In genomic region chr12:51171884-51172514, GRCh38 we compare ENCODE assay signal across 8 cellular contexts. TPM values are rescaled to one million over a fixed set of nuclear protein-coding genes. Genes with fewer than 3 reads are reported as not detected.
A peak's percentile ranks its signal among the peaks of the same experiment; 100 is the strongest.
DNase-seq lines count a peak whose midpoint lies in the region; ATAC-seq and TF ChIP-seq lines count a peak whose summit lies in the region.

No MANE protein-coding gene starts in this region.

- peak overlapping the region; percentile 69 for H2AFZ ChIP-seq in fibroblast of lung (ENCODE audit: low read length)

- no peak for TF ChIP-seq POLR2A in ovary (IDR thresholded peaks at IDR 0.05)

- H3K36me3 ChIP-seq in fibroblast of lung (ENCODE audit: control insufficient read depth, insufficient read depth, low read length): no peaks in the 10 kb centered on the region
- H3K36me3 ChIP-seq in ovary: no peaks in the 10 kb centered on the region

- WGBS in ovary, 3 donors: 1 to 2% (median 1%) methylated on average over 16 of the region's 16 CpGs

- in situ Hi-C loops in SK-MEL-5 (cut with HindIII; ENCODE audit: low pct_unique_long_range_greater_than_20kb, low sequenced_read_pairs): no loop called here

- peaks cover 3% of the 10 kb centered on the region for H3K4me1 ChIP-seq in fibroblast of lung (ENCODE audit: control insufficient read depth, extremely low read depth, insufficient read depth, low read length)
- H3K4me1 ChIP-seq in ovary (ENCODE audit: insufficient read depth): no peaks in the 10 kb centered on the region

- H3K9me3 ChIP-seq in fibroblast of lung (ENCODE audit: control insufficient read depth, insufficient read depth, low read depth, low read length) (no peaks in the 10 kb centered on the region), ovary (no peaks in the 10 kb centered on the region)

- H3K27me3 ChIP-seq in fibroblast of lung (ENCODE audit: control insufficient read depth, insufficient read depth, low read length): no peaks in the 10 kb centered on the region
- H3K27me3 ChIP-seq in ovary: no peaks in the 10 kb centered on the region

- no peaks in the 10 kb centered on the region for H4K20me1 ChIP-seq in fibroblast of lung (ENCODE audit: control insufficient read depth, extremely low read depth, insufficient read depth, low read length)

- DNase-seq in GM12864 (ENCODE audit: low read depth) (no peak), SK-MEL-5 (ENCODE audit: low read depth, low spot score) (peak; percentile 9), fibroblast of lung (ENCODE audit: low read depth in 2 of 2) (peak; percentile 31 to 52), ovary (no peak), hippocampal formation (lab: John Stamatoyannopoulos, UW) (no peak), NCI-H774 (lab: John Stamatoyannopoulos, UW) (no peak)

- TF ChIP-seq EP300 in ovary (IDR thresholded peaks at IDR 0.05): no peak

- H3K9ac ChIP-seq in fibroblast of lung (ENCODE audit: insufficient read depth, low read length): peak overlapping the region; percentile 99

- H3K79me2 ChIP-seq in fibroblast of lung (ENCODE audit: control insufficient read depth, insufficient read depth, low read length): peaks cover 38% of the 10 kb centered on the region

- H3K4me2 ChIP-seq in fibroblast of lung (ENCODE audit: extremely low read depth, insufficient read depth, low read length): peak overlapping the region; percentile 94

- intact Hi-C loops in ovary (cut with DNase I): loop anchor here in 2 of 4 donors (2.0 to 5.0 kb wide), 2 partner anchors 45 to 65 kb away; partner anchors contain the start of gene DAZAP2 (in 1 of the 2)

- peak; percentile 4 for ATAC-seq in HG02885 (IDR thresholded peaks at IDR 0.05; ENCODE audit: poor library complexity, unreplicated experiment)
- no peak for ATAC-seq in GM18867 (IDR thresholded peaks at IDR 0.05; ENCODE audit: unreplicated experiment)

- H3K4me3 ChIP-seq in GM12864 (ENCODE audit: low read depth, low read length): peak overlapping the region; percentile 78
- H3K4me3 ChIP-seq in fibroblast of lung (replicated peaks in 1 of 4; ENCODE audit: control extremely low read depth in 1 of 4, insufficient read depth in 1 of 4, low read depth in 3 of 4, low read length in 4 of 4): peak overlapping the region; percentile 75 to 99 (median 96)
- H3K4me3 ChIP-seq in ovary: peak overlapping the region; percentile 85

- peak overlapping the region; percentile 100 for H3K27ac ChIP-seq in fibroblast of lung (ENCODE audit: insufficient read depth, low read length)
- H3K27ac ChIP-seq in ovary: peak overlapping the region; percentile 89 to 97

- no peak for TF ChIP-seq CTCF in GM12864 (IDR thresholded peaks at IDR 0.05; ENCODE audit: low read depth, low read length, missing control alignments)
- TF ChIP-seq CTCF in fibroblast of lung (conservative IDR thresholded peaks at IDR 0.05 in 1 of 2, IDR thresholded peaks at IDR 0.05 in 1 of 2; ENCODE audit: low read depth in 1 of 2, low read length in 2 of 2): no peak
- TF ChIP-seq CTCF in ovary (IDR thresholded peaks at IDR 0.05): no peak

RNA-seq across cellular contexts. Expression of gene TFCP2, which starts 0.9 kb away (rescaled TPM):
- total RNA-seq in SK-MEL-5 (2014; rRNA removed; shearing (Covaris generic)): 11.3 and 12.1 TPM in 2 replicates
- polyA plus RNA-seq in SK-MEL-5 (2015; cell fraction: cytosol; rRNA removed): 24.2 and 27.2 TPM in 2 replicates
- 17.4 and 41.3 TPM in 2 replicates for polyA plus RNA-seq in SK-MEL-5 (2015; cell fraction: nucleus; rRNA removed)
- total RNA-seq in fibroblast of lung (7.7 and 9.4 TPM in 2 replicates), ovary (10 to 100 TPM; 10.5 to 32.0 (median 22.7) TPM)
- polyA plus RNA-seq in fibroblast of lung (21.7 and 23.0 TPM in 2 replicates), ovary (10 to 100 TPM; 14.9 to 27.7 TPM)
- polyA plus RNA-seq in fibroblast of lung (2012): 17.4 and 18.1 TPM in 2 replicates
- polyA minus RNA-seq in fibroblast of lung (ENCODE audit: low replicate concordance): 3.3 and 3.9 TPM in 2 replicates

RNA-seq across cellular contexts. Expression of gene POU6F1, which starts 45.9 kb away (rescaled TPM):
- 1.5 and 3.1 TPM in 2 replicates for total RNA-seq in SK-MEL-5 (2014; rRNA removed; shearing (Covaris generic))
- 3.7 and 4.6 TPM in 2 replicates for polyA plus RNA-seq in SK-MEL-5 (2015; cell fraction: cytosol; rRNA removed)
- 15.8 and 18.3 TPM in 2 replicates for polyA plus RNA-seq in SK-MEL-5 (2015; cell fraction: nucleus; rRNA removed)
- total RNA-seq in fibroblast of lung (3.3 and 4.8 TPM in 2 replicates), ovary (10 to 100 TPM; 15.3 to 48.8 (median 30.2) TPM)
- polyA plus RNA-seq in fibroblast of lung (3.3 and 3.5 TPM in 2 replicates), ovary (10 to 100 TPM; 11.8 to 17.5 TPM)
- 5.1 and 5.4 TPM in 2 replicates for polyA plus RNA-seq in fibroblast of lung (2012)
- polyA minus RNA-seq in fibroblast of lung (ENCODE audit: low replicate concordance): 4.7 and 11.1 TPM in 2 replicates

Comparison
In these comparisons a context has a peak if more than half of its experiments do, and no peak if none do; other contexts are left out.
1. DNase-seq: peak in SK-MEL-5 (single experiment) and fibroblast of lung (2 of 2); none in GM12864 (single experiment), ovary (0 of 5), hippocampal formation (0 of 2) and NCI-H774 (single experiment).
2. Peak in every context shown above with its lines, with median percentiles within 50 percentile points of each other: H3K4me3 ChIP-seq.